ENCODE assay signal across 8 cellular contexts in the genomic region with DNA sequence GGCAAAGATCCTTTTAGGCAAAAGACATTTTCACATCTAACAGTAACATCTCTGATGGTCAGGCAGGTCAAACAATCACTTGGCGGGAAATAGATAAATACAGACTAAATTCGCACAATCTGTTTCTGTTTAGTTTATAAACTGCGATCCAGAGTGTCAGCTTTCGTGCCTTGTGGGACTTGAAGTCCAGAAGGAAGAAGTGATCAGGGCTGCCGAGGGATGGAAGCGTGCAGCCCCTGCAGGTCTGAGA. TPM values are rescaled to one million over a fixed set of nuclear protein-coding genes. Genes with fewer than 3 reads are reported as not detected.
DNase-seq lines count a peak whose midpoint lies in the region; ATAC-seq and TF ChIP-seq lines count a peak whose summit lies in the region.

No MANE protein-coding gene starts in this region.

- TF ChIP-seq RAD21 in Ishikawa (IDR thresholded peaks at IDR 0.05; ENCODE audit: low read depth), result no peak

- no peaks in the 10 kb centered on the region for H3K9me3 Mint-ChIP-seq in naive B cell

- peak overlapping the region; percentile 44 to 97 (median 60) for H3K27ac Mint-ChIP-seq in naive B cell

- H3K27me3 ChIP-seq in AG04450 (ENCODE audit: control insufficient read depth, insufficient read depth, low read length), result peaks cover 2% of the 10 kb centered on the region

- ATAC-seq in naive B cell (ENCODE audit: low read depth in 2 of 2) (no peak), HG03565 (IDR thresholded peaks at IDR 0.05; ENCODE audit: unreplicated experiment) (no peak)

- POLR2A ChIA-PET in AG04450 (lab: Yijun Ruan, JAX), result interaction anchor here (0.6 to 1.5 kb wide), 5 partner anchors 12 to 1032 kb away, joined by 3 to 15 read pairs (median 4); partner anchors contain the start of gene RALGAPA1

- no peaks in the 10 kb centered on the region for H3K27me3 Mint-ChIP-seq in naive B cell

- in situ Hi-C loops in GM13977 (cut with MboI; ENCODE audit: low pct_unique_long_range_greater_than_20kb, low sequenced_read_pairs, unreplicated experiment), result no loop called here

- peaks cover 13 to 22% (median 14%) of the 10 kb centered on the region in 3 donors for H3K4me1 Mint-ChIP-seq in naive B cell

- H3K4me3 Mint-ChIP-seq in naive B cell, result peak overlapping the region; percentile 81 to 98 (median 94)

- no peak for TF ChIP-seq EP300 in Ishikawa (IDR thresholded peaks at IDR 0.05; ENCODE audit: borderline replicate concordance)

- TF ChIP-seq CTCF in AG04450 (IDR thresholded peaks at IDR 0.05; ENCODE audit: low read depth, low read length), result no peak
- no peak for TF ChIP-seq CTCF in GM13977 (IDR thresholded peaks at IDR 0.05; ENCODE audit: extremely low read depth, insufficient read depth, missing control alignments)

- DNase-seq in AG04450 (ENCODE audit: low read depth, low spot score) (no peak), naive B cell (no peak), GM13977 (ENCODE audit: low spot score) (no peak), DMS79 treated with DMSO at 0.1 percent for 48 hours (lab: John Stamatoyannopoulos, UW) (no peak), GDM1 (lab: John Stamatoyannopoulos, UW) (no peak)

- H3K9me3 ChIP-seq in AG04450 (ENCODE audit: control insufficient read depth, insufficient read depth, low read length), result no peaks in the 10 kb centered on the region

- H3K4me3 ChIP-seq in AG04450 (ENCODE audit: low read depth, low read length), result peak overlapping the region; percentile 53

- CTCF ChIA-PET in AG04450 (lab: Charles Lee), result interaction anchor here (0.6 to 2.9 kb wide), 11 partner anchors 8 to 428 kb away, joined by 3 to 17 read pairs (median 6); partner anchors contain the start of gene RALGAPA1

- H3K27ac ChIP-seq in AG04450 (ENCODE audit: low read depth, low read length) (no peak overlapping the region), cingulate gyrus (ENCODE audit: low read depth, low read length) (peak overlapping the region; percentile 22)

- no peaks in the 10 kb centered on the region for H3K36me3 Mint-ChIP-seq in naive B cell

TF ChIP-seq in Ishikawa, 13 proteins besides CTCF, POLR2A, EP300 and RAD21:
- peak; percentile 54 for TF ChIP-seq FOXM1 (IDR thresholded peaks at IDR 0.05; ENCODE audit: borderline replicate concordance, low read depth)
- no peak for TF ChIP-seq CREB1 (IDR thresholded peaks at IDR 0.05; ENCODE audit: low read depth)
TF ChIP-seq in Ishikawa: peak in this region for 1.

RNA-seq across cellular contexts. Expression of gene BRMS1L, which starts 0.2 kb away (rescaled TPM):
- polyA plus RNA-seq in AG04450 (2011; rRNA removed) (5.2 and 8.7 TPM in 2 replicates), naive B cell (ENCODE audit: low read depth in 6 of 6) (1 to 10 TPM; 1.4 to 5.0 (median 3.1) TPM)
- 1.8 and 2.8 TPM in 2 replicates for polyA minus RNA-seq in AG04450 (2011; rRNA and poly(A)+ RNA removed)

RNA-seq across cellular contexts. Expression of gene RALGAPA1, which starts 16.8 kb away (rescaled TPM):
- polyA plus RNA-seq in AG04450 (2011; rRNA removed), result 8.2 and 9.7 TPM in 2 replicates
- 22.7 and 27.8 TPM in 2 replicates for polyA minus RNA-seq in AG04450 (2011; rRNA and poly(A)+ RNA removed)
- 10 to 100 TPM in 5 of 6 donors, 1 to 10 TPM in 1; 9.7 to 29.8 (median 20.7) TPM for polyA plus RNA-seq in naive B cell (ENCODE audit: low read depth in 6 of 6)
